9 cellular contexts compared by ENCODE assay signal in genomic region chr19:18020212-18021067, GRCh38. TPM values are rescaled to one million over a fixed set of nuclear protein-coding genes. Genes with fewer than 3 reads are reported as not detected.
DNase-seq lines count a peak whose midpoint lies in the region; ATAC-seq and TF ChIP-seq lines count a peak whose summit lies in the region.
"Had no signal": no experiment of that assay in that cellular context is flagged by ENCODE, and none has a peak within 500 bp of the region (broad histone marks: within the 10 kb centered on the region; RNA-seq: fewer than 3 reads in every experiment).

No MANE protein-coding gene starts in this region.

- H3K36me3 ChIP-seq in rectal smooth muscle tissue (ENCODE audit: control insufficient read depth, insufficient read depth, low read length) (no peaks in the 10 kb centered on the region), mesendoderm (ENCODE audit: control insufficient read depth, insufficient read depth, low read length) (no peaks in the 10 kb centered on the region)

- peak overlapping the region; percentile 8 for H3K4me3 ChIP-seq in rectal smooth muscle tissue (ENCODE audit: low read length)
- no peak overlapping the region for H3K4me3 ChIP-seq in mesendoderm (ENCODE audit: low read length)

- H3K4ac ChIP-seq in mesendoderm (ENCODE audit: low read depth, low read length): no peak overlapping the region

- H3K4me1 ChIP-seq in rectal smooth muscle tissue (ENCODE audit: control insufficient read depth, insufficient read depth, low read length) (peaks cover 18% of the 10 kb centered on the region), mesendoderm (ENCODE audit: control insufficient read depth, low read depth, low read length) (no peaks in the 10 kb centered on the region)

- H3K56ac ChIP-seq in mesendoderm (ENCODE audit: low read length): no peak overlapping the region

- no peak overlapping the region for H2BK5ac ChIP-seq in mesendoderm (ENCODE audit: low read length)

- DNase-seq in Calu3 (peak; percentile 63), cardiac septum (ENCODE audit: low spot score) (peak; percentile 91), mesendoderm (no peak)
- no peak for DNase-seq in activated CD4-positive, alpha-beta memory T cell treated with anti-CD3 and anti-CD28 coated beads for 36 hours

- no peaks in the 10 kb centered on the region for H3K79me1 ChIP-seq in mesendoderm (ENCODE audit: low read length)

- no peaks in the 10 kb centered on the region for H3K79me2 ChIP-seq in mesendoderm (ENCODE audit: control insufficient read depth, insufficient read depth, low read length)

- no peaks in the 10 kb centered on the region for H3K27me3 Mint-ChIP-seq in Calu3 (ENCODE audit: unreplicated experiment)
- H3K27me3 Mint-ChIP-seq in activated CD4-positive, alpha-beta memory T cell treated with anti-CD3 and anti-CD28 coated beads for 36 hours: no peaks in the 10 kb centered on the region

- H3K9ac ChIP-seq in rectal smooth muscle tissue (ENCODE audit: low read length): no peak overlapping the region
- H3K9ac ChIP-seq in mesendoderm (ENCODE audit: low read length): no peak overlapping the region

- no peak overlapping the region for H2AK5ac ChIP-seq in mesendoderm (ENCODE audit: low read length)

- H3K4me3 Mint-ChIP-seq in Calu3 (ENCODE audit: low read depth, unreplicated experiment): peak overlapping the region; percentile 10
- no peak overlapping the region for H3K4me3 Mint-ChIP-seq in activated CD4-positive, alpha-beta memory T cell treated with anti-CD3 and anti-CD28 coated beads for 36 hours

- H3K36me3 Mint-ChIP-seq in Calu3 (ENCODE audit: insufficient read depth, unreplicated experiment): peaks cover 5% of the 10 kb centered on the region
- peaks cover 2% of the 10 kb centered on the region for H3K36me3 Mint-ChIP-seq in activated CD4-positive, alpha-beta memory T cell treated with anti-CD3 and anti-CD28 coated beads for 36 hours

- H2BK15ac ChIP-seq in mesendoderm (replicated peaks; ENCODE audit: low read depth): no peak overlapping the region

- H2BK120ac ChIP-seq in mesendoderm (ENCODE audit: low read depth, low read length): no peak overlapping the region

- H4K8ac ChIP-seq in mesendoderm (ENCODE audit: low read depth, low read length): no peak overlapping the region

- H3K27ac ChIP-seq in rectal smooth muscle tissue (ENCODE audit: low read depth, low read length): peak overlapping the region; percentile 70
- no peak overlapping the region for H3K27ac ChIP-seq in mesendoderm (ENCODE audit: low read depth, low read length)

- H3K9me3 Mint-ChIP-seq in Calu3 (ENCODE audit: low read depth, unreplicated experiment): no peaks in the 10 kb centered on the region
- H3K9me3 Mint-ChIP-seq in activated CD4-positive, alpha-beta memory T cell treated with anti-CD3 and anti-CD28 coated beads for 36 hours: no peaks in the 10 kb centered on the region

- TF ChIP-seq CTCF in Calu3 (IDR thresholded peaks at IDR 0.05; ENCODE audit: unreplicated experiment): no peak

- POLR2A ChIA-PET in activated CD4-positive, alpha-beta memory T cell treated with anti-CD3 and anti-CD28 coated beads for 36 hours (lab: Charles Lee): interaction anchor here (0.7 to 1.9 kb wide), 3 partner anchors 8 to 25 kb away, joined by 3 to 7 read pairs (median 4); no protein-coding TSS in a partner anchor

- no peaks in the 10 kb centered on the region for H3K27me3 ChIP-seq in rectal smooth muscle tissue (ENCODE audit: control insufficient read depth, insufficient read depth, low read length)
- H3K27me3 ChIP-seq in mesendoderm (ENCODE audit: insufficient read depth, low read length, poor library complexity): no peaks in the 10 kb centered on the region

- no peak overlapping the region for H3K23ac ChIP-seq in mesendoderm (ENCODE audit: low read length)

- peak overlapping the region; percentile 82 for H3K27ac Mint-ChIP-seq in Calu3 (ENCODE audit: unreplicated experiment)
- peak overlapping the region; percentile 95 for H3K27ac Mint-ChIP-seq in activated CD4-positive, alpha-beta memory T cell treated with anti-CD3 and anti-CD28 coated beads for 36 hours

- no peak overlapping the region for H3K18ac ChIP-seq in mesendoderm (ENCODE audit: low read length)

- intact Hi-C loops in Calu3 (cut with micrococcal nuclease; ENCODE audit: unreplicated experiment) (no loop called here), cardiac septum (cut with DNase I) (loop anchor here (1.0 kb wide), 1 partner anchor 29 kb away; no protein-coding TSS in a partner anchor)
- intact Hi-C loops in activated CD4-positive, alpha-beta memory T cell treated with anti-CD3 and anti-CD28 coated beads for 36 hours (cut with micrococcal nuclease): loop anchor here (1.0 to 5.0 kb wide), 2 partner anchors 25 to 37 kb away; no protein-coding TSS in a partner anchor

- ATAC-seq in HG02759 (IDR thresholded peaks at IDR 0.05; ENCODE audit: unreplicated experiment) (no peak), HG02938 (IDR thresholded peaks at IDR 0.05; ENCODE audit: unreplicated experiment) (no peak), HG03196 (IDR thresholded peaks at IDR 0.05; ENCODE audit: unreplicated experiment) (no peak)

- WGBS in mesendoderm (ENCODE audit: extremely low coverage, insufficient coverage, low lambda C conversion rate): no CpG with 5 or more reads among the region's 15 CpGs

- no TSS peak for BruUV-seq in Calu3 (replicated peaks; lab: Mats Ljungman, UMichigan)

- CTCF ChIA-PET in Calu3 (lab: Charles Lee): interaction anchor here (0.8 kb wide), 1 partner anchor 16 kb away, joined by 3 read pairs; no protein-coding TSS in a partner anchor
- CTCF ChIA-PET in activated CD4-positive, alpha-beta memory T cell treated with anti-CD3 and anti-CD28 coated beads for 36 hours (lab: Charles Lee): interaction anchor here (1.1 kb wide), 1 partner anchor 35 kb away, joined by 3 read pairs; no protein-coding TSS in a partner anchor

- H4K5ac ChIP-seq in mesendoderm (ENCODE audit: low read length): no peak overlapping the region

- H3K4me2 ChIP-seq in mesendoderm (ENCODE audit: low read length): no peak overlapping the region

- H3K4me1 Mint-ChIP-seq in Calu3 (ENCODE audit: low read depth, unreplicated experiment): peaks cover 31% of the 10 kb centered on the region
- H3K4me1 Mint-ChIP-seq in activated CD4-positive, alpha-beta memory T cell treated with anti-CD3 and anti-CD28 coated beads for 36 hours (ENCODE audit: low read depth): peaks cover 60% of the 10 kb centered on the region

RNA-seq across cellular contexts. Expression of gene ARRDC2, which starts 12.5 kb away (rescaled TPM):
- total RNA-seq in Calu3 (2022) (15.8 and 23.0 TPM in 2 replicates), cardiac septum (9.2 TPM)
- total RNA-seq in activated CD4-positive, alpha-beta memory T cell treated with anti-CD3 and anti-CD28 coated beads for 36 hours: 10 to 100 TPM; 28.2 to 28.6 TPM
- 1.6 TPM for polyA plus RNA-seq in mesendoderm (2013, experiment 1 of 2)
- 1.6 TPM for polyA plus RNA-seq in mesendoderm (2013, experiment 2 of 2)

RNA-seq across cellular contexts. Expression of gene KCNN1, which starts 53.5 kb away (rescaled TPM):
- not detected in 2 replicates for total RNA-seq in Calu3 (2022)
- total RNA-seq in activated CD4-positive, alpha-beta memory T cell treated with anti-CD3 and anti-CD28 coated beads for 36 hours: under 1 TPM in 1 of 2 experiments, not detected in 1; 0.24 TPM
- 0.19 TPM for total RNA-seq in cardiac septum
- polyA plus RNA-seq in mesendoderm (2013, experiment 1 of 2): 1.3 TPM
- polyA plus RNA-seq in mesendoderm (2013, experiment 2 of 2): 1.1 TPM
- polyA plus RNA-seq: keratinocyte had no signal

Comparison
In these comparisons a context has a peak if more than half of its experiments do, and no peak if none do; other contexts are left out.
1. DNase-seq: peak in Calu3 (single experiment) and cardiac septum (single experiment); none in activated CD4-positive, alpha-beta memory T cell treated with anti-CD3 and anti-CD28 coated beads for 36 hours (single experiment) and mesendoderm (single experiment).